Comparison of ENCODE assay signal across 30 cellular contexts in the genomic region with DNA sequence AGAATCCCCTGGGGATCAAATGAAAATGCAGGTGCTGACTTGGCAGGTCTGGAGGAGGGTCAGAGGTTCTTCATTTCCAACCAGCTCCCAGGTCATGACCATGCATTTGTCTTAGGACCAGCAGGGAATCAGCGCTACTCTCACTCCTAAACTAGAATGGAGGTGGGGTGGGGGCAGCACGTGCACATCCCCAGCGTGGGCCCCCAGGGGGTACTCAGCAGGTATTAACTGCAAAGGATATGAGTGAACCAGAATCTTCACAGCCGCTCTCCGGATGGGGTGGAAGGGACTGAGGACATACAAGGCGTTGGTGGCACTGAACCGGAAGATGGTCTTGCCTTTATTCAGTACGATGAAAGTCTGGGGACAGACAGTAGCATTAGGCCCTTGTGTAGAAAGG. TPM values are rescaled to one million over a fixed set of nuclear protein-coding genes. Genes with fewer than 3 reads are reported as not detected.
"Had no signal": no experiment of that assay in that cellular context is flagged by ENCODE, and none has a peak within 500 bp of the region (broad histone marks: within the 10 kb centered on the region; RNA-seq: fewer than 3 reads in every experiment).

No MANE protein-coding gene starts in this region.

- H3K27ac ChIP-seq: esophagus squamous epithelium, lower lobe of right lung, parathyroid adenoma, suprapubic skin, transverse colon, upper lobe of right lung, vagina had no signal

- H3K9me3 Mint-ChIP-seq: effector memory CD8-positive, alpha-beta T cell; immature natural killer cell; naive thymus-derived CD8-positive, alpha-beta T cell; stimulated activated naive CD8-positive, alpha-beta T cell treated with anti-CD3 and anti-CD28 coated beads, Interleukin-15, amount 100 ng/mL, for 72 hours had no signal

- H3K4me1 ChIP-seq: esophagus squamous epithelium, lower lobe of right lung, parathyroid adenoma, suprapubic skin, transverse colon, upper lobe of right lung, vagina had no signal

- H3K27me3 Mint-ChIP-seq: stimulated activated naive CD8-positive, alpha-beta T cell treated with anti-CD3 and anti-CD28 coated beads, Interleukin-15, amount 100 ng/mL, for 72 hours had no signal

- H2AFZ ChIP-seq: parathyroid adenoma had no signal

- H3K36me3 Mint-ChIP-seq: immature natural killer cell; naive thymus-derived CD8-positive, alpha-beta T cell had no signal

- H3K4me2 ChIP-seq: smooth muscle cell had no signal

- ATAC-seq: effector memory CD8-positive, alpha-beta T cell; left colon; lower lobe of right lung; naive thymus-derived CD8-positive, alpha-beta T cell; sciatic nerve; stimulated activated naive CD8-positive, alpha-beta T cell treated with anti-CD3 and anti-CD28 coated beads, Interleukin-15, amount 100 ng/mL, for 72 hours; upper lobe of right lung had no signal

- H3K27ac Mint-ChIP-seq: effector memory CD8-positive, alpha-beta T cell; immature natural killer cell; progenitor cell of endocrine pancreas; stimulated activated naive CD8-positive, alpha-beta T cell treated with anti-CD3 and anti-CD28 coated beads, Interleukin-15, amount 100 ng/mL, for 72 hours had no signal

- H3K9ac ChIP-seq: parathyroid adenoma had no signal

- DNase-seq: cortex of kidney; effector memory CD8-positive, alpha-beta T cell; erythroblast; esophagus squamous epithelium; foreskin melanocyte; glutamatergic neuron; hypothalamus; immature natural killer cell; islet precursor cell; kidney glomerular epithelial cell; left colon; lower lobe of right lung; naive thymus-derived CD8-positive, alpha-beta T cell; stimulated activated CD4-positive, alpha-beta T cell treated with anti-CD3 and anti-CD28 coated beads, Interleukin-12 subunit alpha, Interleukin-12 subunit beta, amount 100 ng/mL, for 4 hours; stimulated activated CD4-positive, alpha-beta T cell treated with anti-CD3 and anti-CD28 coated beads, Interleukin-1b, Interleukin-23, amount 100 ng/mL, for 48 hours; stimulated activated CD4-positive, alpha-beta T cell treated with anti-CD3 and anti-CD28 coated beads, Interleukin-4, amount 100 ng/mL, for 1 hour; stimulated activated CD8-positive, alpha-beta memory T cell treated with anti-CD3 and anti-CD28 coated beads, Interleukin-4, amount 100 ng/mL, for 48 hours; stimulated activated naive CD4-positive, alpha-beta T cell; stimulated activated naive CD8-positive, alpha-beta T cell treated with anti-CD3 and anti-CD28 coated beads, Interleukin-15, amount 100 ng/mL, for 72 hours; transverse colon; upper lobe of right lung had no signal

- H3K4me3 Mint-ChIP-seq: effector memory CD8-positive, alpha-beta T cell; immature natural killer cell; naive thymus-derived CD8-positive, alpha-beta T cell; stimulated activated naive CD8-positive, alpha-beta T cell treated with anti-CD3 and anti-CD28 coated beads, Interleukin-15, amount 100 ng/mL, for 72 hours had no signal

- H3K79me2 ChIP-seq: parathyroid adenoma had no signal

- H3K4me3 ChIP-seq: esophagus squamous epithelium, lower lobe of right lung, smooth muscle cell, suprapubic skin, transverse colon, upper lobe of right lung, vagina had no signal

- H3K36me3 ChIP-seq: esophagus squamous epithelium, lower lobe of right lung, suprapubic skin, transverse colon, upper lobe of right lung, vagina had no signal

- FAIRE-seq: endometrium had no signal

- H3K9me3 ChIP-seq: esophagus squamous epithelium, lower lobe of right lung, suprapubic skin, transverse colon, upper lobe of right lung, vagina had no signal

- H3K27me3 ChIP-seq: transverse colon, vagina had no signal

- H3K4me1 Mint-ChIP-seq: immature natural killer cell had no signal

RNA-seq across cellular contexts. Expression of gene SCN5A, which starts 19.4 kb away (rescaled TPM):
- total RNA-seq: osteoblast had no signal
- polyA plus RNA-seq: immature natural killer cell; naive thymus-derived CD8-positive, alpha-beta T cell; neural cell had no signal
